8 cellular contexts compared by ENCODE assay signal in the genomic region with DNA sequence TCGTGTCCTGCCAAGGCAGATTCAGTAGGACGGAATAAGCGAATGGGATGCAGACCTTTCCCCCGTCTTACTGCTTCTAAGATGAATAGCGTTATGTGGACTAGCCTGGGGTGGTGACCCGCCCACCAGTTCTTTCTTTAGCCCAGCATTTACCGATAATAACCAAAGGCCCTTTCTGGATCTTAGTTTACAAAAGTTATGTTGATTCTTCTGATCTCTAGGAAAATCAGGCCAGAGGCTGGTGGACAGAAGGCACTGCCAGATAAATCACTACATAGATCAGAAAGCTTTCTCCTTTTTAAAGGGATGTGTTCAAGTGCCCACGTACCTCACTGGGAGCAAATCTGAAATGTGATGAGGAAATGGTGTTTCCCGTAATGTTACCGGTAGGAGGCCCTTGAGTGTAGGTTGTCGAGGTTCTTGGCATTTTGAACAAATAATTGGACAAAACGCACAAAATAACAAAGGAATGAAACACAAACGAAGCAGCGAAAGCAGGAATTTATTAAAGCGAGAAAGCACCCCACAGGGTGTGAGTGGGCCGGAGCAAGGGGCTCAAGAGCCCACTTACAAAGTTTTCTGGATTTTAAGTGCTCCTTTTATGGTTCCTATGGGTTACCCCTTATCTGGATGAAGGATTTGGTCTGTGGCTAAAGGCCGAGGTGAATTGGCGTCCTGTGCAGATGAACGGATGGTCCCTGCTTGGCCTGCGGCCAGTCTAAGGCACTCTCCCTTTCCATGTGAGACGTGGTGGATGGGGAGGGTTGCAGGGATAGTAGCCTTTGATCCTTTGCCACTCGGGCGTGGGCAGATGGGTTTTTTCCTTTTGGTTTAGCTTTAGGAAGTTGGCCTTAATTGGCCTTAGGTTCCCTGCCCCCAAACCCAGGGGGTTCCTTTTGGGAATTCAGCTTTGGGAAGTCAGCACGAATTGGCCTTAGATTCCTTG. TPM values are rescaled to one million over a fixed set of nuclear protein-coding genes. Genes with fewer than 3 reads are reported as not detected.
A peak's percentile ranks its signal among the peaks of the same experiment; 100 is the strongest.
DNase-seq lines count a peak whose midpoint lies in the region; ATAC-seq and TF ChIP-seq lines count a peak whose summit lies in the region.

No MANE protein-coding gene starts in this region.

- peaks cover 9% of the 10 kb centered on the region for H3K36me3 Mint-ChIP-seq in activated naive CD8-positive, alpha-beta T cell treated with anti-CD3 and anti-CD28 coated beads, Interleukin-2, amount 10 ng/mL, durations not matched to agents 7 days and 5 days

- peaks cover 50% of the 10 kb centered on the region for H4K20me1 ChIP-seq in IMR-90 (ENCODE audit: insufficient read depth, low read length)

- 0 out of 2 replicates have a peak, but pooled peaks cover 1% of the 10 kb centered on the region for H3K4me1 ChIP-seq in IMR-90 (ENCODE audit: control insufficient read depth, insufficient read depth, low read length)

- peak overlapping the region; percentile 90 for H3K4me3 Mint-ChIP-seq in activated naive CD8-positive, alpha-beta T cell treated with anti-CD3 and anti-CD28 coated beads, Interleukin-2, amount 10 ng/mL, durations not matched to agents 7 days and 5 days

- H2AK9ac ChIP-seq in IMR-90 (replicated peaks; ENCODE audit: low read depth, low read length, poor library complexity) = peak overlapping the region; percentile 90

- H2BK5ac ChIP-seq in IMR-90 (ENCODE audit: low read depth, low read length, poor library complexity, severe bottlenecking) = no peak overlapping the region

- H3K4ac ChIP-seq in IMR-90 (ENCODE audit: low read depth, low read length) = peak overlapping the region; percentile 49; the same call in 1 of the 2 replicates

- H3K27ac ChIP-seq in IMR-90 (ENCODE audit: insufficient read depth, low read length) (peak overlapping the region; percentile 84), substantia nigra (ENCODE audit: low read depth, low read length, poor library complexity, severe bottlenecking) (peak overlapping the region; percentile 92)

- H2BK120ac ChIP-seq in IMR-90 (ENCODE audit: low read depth, low read length) = no peak overlapping the region

- peak overlapping the region; percentile 97 for H3K4me2 ChIP-seq in IMR-90 (ENCODE audit: low read depth, low read length)

- no peak overlapping the region for H4K91ac ChIP-seq in IMR-90 (ENCODE audit: insufficient read depth, low read depth, low read length)

- in situ Hi-C loops in IMR-90 (cut with MboI; ENCODE audit: low sequenced_read_pairs) = no loop called here

- dilution Hi-C loops in IMR-90 (cut with HindIII; ENCODE audit: low sequenced_read_pairs, unreplicated experiment) = no loop called here

- H3K18ac ChIP-seq in IMR-90 (ENCODE audit: low read depth, low read length) = no peak overlapping the region

- H4K8ac ChIP-seq in IMR-90 (ENCODE audit: low read depth in 2 of 2, low read length in 2 of 2) = peak overlapping the region; percentile 39 to 78; a peak in 1 of 4 replicates

- peak overlapping the region; percentile 72 for H3K9ac ChIP-seq in IMR-90 (ENCODE audit: low read depth, low read length)

- H3K27me3 Mint-ChIP-seq in activated naive CD8-positive, alpha-beta T cell treated with anti-CD3 and anti-CD28 coated beads, Interleukin-2, amount 10 ng/mL, durations not matched to agents 7 days and 5 days = no peaks in the 10 kb centered on the region

- no peak overlapping the region for H2BK20ac ChIP-seq in IMR-90 (ENCODE audit: low read depth, low read length)

- no peak; the same call in 1 of the 2 replicates for ATAC-seq in IMR-90 (ENCODE audit: low read depth)
- ATAC-seq in activated naive CD8-positive, alpha-beta T cell treated with anti-CD3 and anti-CD28 coated beads, Interleukin-2, amount 10 ng/mL, durations not matched to agents 7 days and 5 days (ENCODE audit: low read depth) = no peak
- no peak for ATAC-seq in HG02798 (IDR thresholded peaks at IDR 0.05; ENCODE audit: poor library complexity, unreplicated experiment)

- TF ChIP-seq POLR2A in IMR-90 (IDR thresholded peaks at IDR 0.05; ENCODE audit: low read depth, low read length) = no peak

- TF ChIP-seq CTCF in IMR-90 (conservative IDR thresholded peaks at IDR 0.05; ENCODE audit: low read depth, low read length) = 0 out of 2 replicates have a peak, but pooled peaks have one; percentile 19

- peak; percentile 39 for DNase-seq in DMS114 treated with DMSO at 0.1 percent for 48 hours (lab: John Stamatoyannopoulos, UW; ENCODE audit: unreplicated experiment)
- peak; percentile 43 for DNase-seq in IMR-90
- DNase-seq in activated naive CD8-positive, alpha-beta T cell treated with anti-CD3 and anti-CD28 coated beads, Interleukin-2, amount 10 ng/mL, durations not matched to agents 7 days and 5 days = no peak
- DNase-seq in iris pigment epithelial cell (ENCODE audit: low read depth) = peak; percentile 65
- DNase-seq in substantia nigra (lab: John Stamatoyannopoulos, UW) = peak in 1 of 49 donors; percentile 45
- DNase-seq in NCI-H187 treated with DMSO at 0.1 percent for 48 hours (lab: John Stamatoyannopoulos, UW) = no peak
- no peak for DNase-seq in NCI-H510A treated with DMSO at 0.1 percent for 48 hours (lab: John Stamatoyannopoulos, UW)

- peak overlapping the region; percentile 63 for H3K23ac ChIP-seq in IMR-90 (ENCODE audit: low read depth, low read length)

- H3K9me3 ChIP-seq in IMR-90 (ENCODE audit: control insufficient read depth, insufficient read depth, low read length) = no peaks in the 10 kb centered on the region

- H3K4me3 ChIP-seq in IMR-90 (ENCODE audit: insufficient read depth, low read depth, low read length) = peak overlapping the region; percentile 92

- H3K27ac Mint-ChIP-seq in activated naive CD8-positive, alpha-beta T cell treated with anti-CD3 and anti-CD28 coated beads, Interleukin-2, amount 10 ng/mL, durations not matched to agents 7 days and 5 days = peak overlapping the region; percentile 99

- H3K56ac ChIP-seq in IMR-90 (ENCODE audit: extremely low read depth, insufficient read depth, low read length) = peak overlapping the region; percentile 63; the same call in 1 of the 2 replicates

- CTCF ChIA-PET in IMR-90 (lab: Yijun Ruan, JAX) = no interaction called here

- WGBS in IMR-90 (ENCODE audit: extremely low coverage in 2 of 2, insufficient read length in 1 of 2), 2 experiments = no CpG with 5 or more reads among the region's 24 CpGs

- no peaks in the 10 kb centered on the region for H3K36me3 ChIP-seq in IMR-90 (ENCODE audit: control insufficient read depth, insufficient read depth, low read length)

- intact Hi-C loops in IMR-90 (cut with micrococcal nuclease) = no loop called here

- BruUV-seq in IMR-90 (replicated peaks; lab: Mats Ljungman, UMichigan) = no TSS peak

- peak overlapping the region; percentile 54 for H3K14ac ChIP-seq in IMR-90 (replicated peaks; ENCODE audit: low read depth, low read length)

- POLR2A ChIA-PET in IMR-90 (lab: Charles Lee; ENCODE audit: unreplicated experiment) = no interaction called here
- POLR2A ChIA-PET in activated naive CD8-positive, alpha-beta T cell treated with anti-CD3 and anti-CD28 coated beads, Interleukin-2, amount 10 ng/mL, durations not matched to agents 7 days and 5 days (lab: Charles Lee) = interaction anchor here (0.6 to 3.4 kb wide), 6 partner anchors 14 to 785 kb away, joined by 3 to 24 read pairs (median 4); partner anchors contain the start of genes PPIB and SNX22

- peak overlapping the region; percentile 85; the same call in 1 of the 2 replicates for H2AK5ac ChIP-seq in IMR-90 (ENCODE audit: low read depth, low read length)

- H2BK15ac ChIP-seq in IMR-90 (ENCODE audit: low read depth, low read length) = no peak overlapping the region; the same call in 2 of the 3 replicates

- H3K27me3 ChIP-seq in IMR-90 (ENCODE audit: control insufficient read depth, insufficient read depth, low read length) = no peaks in the 10 kb centered on the region

- H3K9me3 Mint-ChIP-seq in activated naive CD8-positive, alpha-beta T cell treated with anti-CD3 and anti-CD28 coated beads, Interleukin-2, amount 10 ng/mL, durations not matched to agents 7 days and 5 days = no peaks in the 10 kb centered on the region

- TF ChIP-seq RAD21 in IMR-90 (IDR thresholded peaks at IDR 0.05; ENCODE audit: low read length) = no peak

- peaks cover 7% of the 10 kb centered on the region; the same call in 1 of the 2 replicates for H3K9me1 ChIP-seq in IMR-90 (ENCODE audit: insufficient read depth, low read length)

- peaks cover 40% of the 10 kb centered on the region for H3K4me1 Mint-ChIP-seq in activated naive CD8-positive, alpha-beta T cell treated with anti-CD3 and anti-CD28 coated beads, Interleukin-2, amount 10 ng/mL, durations not matched to agents 7 days and 5 days

- H2AFZ ChIP-seq in IMR-90 (replicated peaks; ENCODE audit: low read length, poor library complexity) = peak overlapping the region; percentile 86

- peaks cover 26 to 79% of the 10 kb centered on the region in 2 experiments for H3K79me1 ChIP-seq in IMR-90 (ENCODE audit: low read depth in 1 of 2, low read length in 2 of 2)

- H4K5ac ChIP-seq in IMR-90 (ENCODE audit: low read depth, low read length) = no peak overlapping the region

RNA-seq across cellular contexts. Expression of gene SNX1, which starts 1.0 kb away (rescaled TPM):
- total RNA-seq in IMR-90 (2012; rRNA removed) = 34.7 and 35.3 TPM in 2 replicates
- 72.3 and 75.9 TPM in 2 replicates for polyA plus RNA-seq in IMR-90 (2012; rRNA removed)
- polyA plus RNA-seq in IMR-90 (2012; cell fraction: cytosol; rRNA removed) = 32.8 and 37.1 TPM in 2 replicates
- 87.8 and 96.0 TPM in 2 replicates for polyA plus RNA-seq in IMR-90 (2012; cell fraction: nucleus; rRNA removed; ENCODE audit: low replicate concordance)
- total RNA-seq in activated naive CD8-positive, alpha-beta T cell treated with anti-CD3 and anti-CD28 coated beads, Interleukin-2, amount 10 ng/mL, durations not matched to agents 7 days and 5 days = 100 to 1,000 TPM; 119 to 126 TPM

RNA-seq across cellular contexts. Expression of gene CIAO2A, which starts 3.1 kb away (rescaled TPM):
- total RNA-seq in IMR-90 (2012; rRNA removed) = 36.7 and 69.4 TPM in 2 replicates
- 34.6 and 38.3 TPM in 2 replicates for polyA plus RNA-seq in IMR-90 (2012; rRNA removed)
- polyA plus RNA-seq in IMR-90 (2012; cell fraction: cytosol; rRNA removed) = 24.0 and 32.7 TPM in 2 replicates
- 5.0 and 13.8 TPM in 2 replicates for polyA plus RNA-seq in IMR-90 (2012; cell fraction: nucleus; rRNA removed; ENCODE audit: low replicate concordance)
- total RNA-seq in activated naive CD8-positive, alpha-beta T cell treated with anti-CD3 and anti-CD28 coated beads, Interleukin-2, amount 10 ng/mL, durations not matched to agents 7 days and 5 days = 10 to 100 TPM; 57.6 to 61.5 TPM

RNA-seq across cellular contexts. Expression of gene DAPK2, which starts 50.5 kb away (rescaled TPM):
- total RNA-seq in IMR-90 (2012; rRNA removed) = 0.28 and 0.36 TPM in 2 replicates
- 0.34 and 0.96 TPM in 2 replicates for polyA plus RNA-seq in IMR-90 (2012; rRNA removed)
- polyA plus RNA-seq in IMR-90 (2012; cell fraction: cytosol; rRNA removed) = 0.24 and 0.32 TPM in 2 replicates
- polyA plus RNA-seq in IMR-90 (2012; cell fraction: nucleus; rRNA removed; ENCODE audit: low replicate concordance) = 2.4 and 2.6 TPM in 2 replicates
- total RNA-seq in activated naive CD8-positive, alpha-beta T cell treated with anti-CD3 and anti-CD28 coated beads, Interleukin-2, amount 10 ng/mL, durations not matched to agents 7 days and 5 days = 10 to 100 TPM; 13.4 to 17.6 TPM

RNA-seq across cellular contexts. Expression of gene SNX22, which starts 54.8 kb away (rescaled TPM):
- total RNA-seq in IMR-90 (2012; rRNA removed) = under 0.01 and 0.18 TPM in 2 replicates
- 0.04 and 0.12 TPM in 2 replicates for polyA plus RNA-seq in IMR-90 (2012; rRNA removed)
- polyA plus RNA-seq in IMR-90 (2012; cell fraction: cytosol; rRNA removed) = 0.03 and 0.08 TPM in 2 replicates
- polyA plus RNA-seq in IMR-90 (2012; cell fraction: nucleus; rRNA removed; ENCODE audit: low replicate concordance) = 0.39 and 0.50 TPM in 2 replicates
- 1 to 10 TPM in 1 of 2 experiments, under 1 TPM in 1; 0.80 to 1.1 TPM for total RNA-seq in activated naive CD8-positive, alpha-beta T cell treated with anti-CD3 and anti-CD28 coated beads, Interleukin-2, amount 10 ng/mL, durations not matched to agents 7 days and 5 days

Comparison
In these comparisons a context has a peak if more than half of its experiments do, and no peak if none do; other contexts are left out.
1. DNase-seq: peak in DMS114 treated with DMSO at 0.1 percent for 48 hours (single experiment), IMR-90 (single experiment) and iris pigment epithelial cell (single experiment); none in activated naive CD8-positive, alpha-beta T cell treated with anti-CD3 and anti-CD28 coated beads, Interleukin-2, amount 10 ng/mL, durations not matched to agents 7 days and 5 days (single experiment), NCI-H187 treated with DMSO at 0.1 percent for 48 hours (single experiment) and NCI-H510A treated with DMSO at 0.1 percent for 48 hours (single experiment).
2. RNA of gene DAPK2, which starts 50.5 kb away (total RNA-seq): 13.4 to 17.6 TPM in activated naive CD8-positive, alpha-beta T cell treated with anti-CD3 and anti-CD28 coated beads, Interleukin-2, amount 10 ng/mL, durations not matched to agents 7 days and 5 days; 0.28 to 0.36 TPM in IMR-90; every median in the first group is over 10 times any median in the second.